In genomic region chrX:12564221-12564620, GRCh38 we compare ENCODE assay signal across 27 cellular contexts.
"Had no signal": no experiment of that assay in that cellular context is flagged by ENCODE, and none has a peak within 500 bp of the region (broad histone marks: within the 10 kb centered on the region; RNA-seq: fewer than 3 reads in every experiment).

No MANE protein-coding gene starts in this region.

- H3K4me1 ChIP-seq: colonic mucosa, esophagus muscularis mucosa, esophagus squamous epithelium, foreskin keratinocyte, gastrocnemius medialis, gastroesophageal sphincter, heart left ventricle had no signal

- FAIRE-seq: endometrium, endothelial cell of umbilical vein, frontal cortex had no signal

- H3K27me3 ChIP-seq: colonic mucosa, esophagus muscularis mucosa, esophagus squamous epithelium, foreskin keratinocyte, gastrocnemius medialis, gastroesophageal sphincter, heart left ventricle, heart right ventricle had no signal

- H3K27ac ChIP-seq: colonic mucosa, coronary artery, dorsolateral prefrontal cortex, epithelial cell of prostate, esophagus muscularis mucosa, esophagus squamous epithelium, foreskin keratinocyte, gastrocnemius medialis, gastroesophageal sphincter, heart left ventricle, heart right ventricle had no signal

- ATAC-seq: effector memory CD8-positive, alpha-beta T cell; esophagus mucosa; foreskin keratinocyte; gastrocnemius medialis; gastroesophageal sphincter; heart left ventricle; heart right ventricle had no signal

- DNase-seq: colonic mucosa; cortex of kidney; dermis blood vessel endothelial cell; dorsolateral prefrontal cortex; effector CD4-positive, alpha-beta T cell; effector CD8-positive, alpha-beta T cell; effector memory CD4-positive, alpha-beta T cell; effector memory CD8-positive, alpha-beta T cell; endodermal cell; erythroblast; esophagus squamous epithelium; foreskin fibroblast; foreskin melanocyte; gastrocnemius medialis; glutamatergic neuron; head of caudate nucleus; heart left ventricle; heart right ventricle had no signal

- H3K36me3 ChIP-seq: colonic mucosa, esophagus muscularis mucosa, esophagus squamous epithelium, gastrocnemius medialis, gastroesophageal sphincter, heart left ventricle, heart right ventricle had no signal

- H3K4me3 ChIP-seq: colonic mucosa, coronary artery, dorsolateral prefrontal cortex, esophagus muscularis mucosa, esophagus squamous epithelium, gastrocnemius medialis, gastroesophageal sphincter, heart left ventricle, heart right ventricle had no signal

- H3K9me3 ChIP-seq: colonic mucosa, esophagus muscularis mucosa, esophagus squamous epithelium, gastrocnemius medialis, gastroesophageal sphincter, heart left ventricle had no signal
